Comparison of ENCODE assay signal across 19 cellular contexts in genomic region chr22:24005201-24005600, GRCh38. TPM values are rescaled to one million over a fixed set of nuclear protein-coding genes. Genes with fewer than 3 reads are reported as not detected.
DNase-seq lines count a peak whose midpoint lies in the region; ATAC-seq, FAIRE-seq and TF ChIP-seq lines count a peak whose summit lies in the region.
"Had no signal": no experiment of that assay in that cellular context is flagged by ENCODE, and none has a peak within 500 bp of the region (broad histone marks: within the 10 kb centered on the region; RNA-seq: fewer than 3 reads in every experiment).

Gene GSTT4 (minus strand): TSS chr22:24005453. CDS start chr22:24005356, 97 bp downstream.

- intact Hi-C loops in activated CD4-positive, alpha-beta T cell treated with anti-CD3 and anti-CD28 coated beads, Interleukin-2, amount 10 ng/mL, durations not matched to agents 24 days and 14 days (cut with micrococcal nuclease), result no loop called here
- intact Hi-C loops in esophagus muscularis mucosa (cut with DNase I), result no loop called here

- H3K9me3 ChIP-seq in esophagus muscularis mucosa (no peaks in the 10 kb centered on the region), mucosa of stomach (ENCODE audit: control insufficient read depth, low read length) (no peaks in the 10 kb centered on the region)
- H3K9me3 ChIP-seq: gastrocnemius medialis had no signal

- no peaks in the 10 kb centered on the region for H3K9me3 Mint-ChIP-seq in activated CD4-positive, alpha-beta T cell treated with anti-CD3 and anti-CD28 coated beads, Interleukin-2, amount 10 ng/mL, durations not matched to agents 24 days and 14 days
- H3K9me3 Mint-ChIP-seq: activated T-helper 2 cell treated with anti-CD3 and anti-CD28 coated beads, Interferon-gamma antibody, Interleukin-2, Interleukin-4, amounts not matched to agents 10 μg/mL and 5 μg/mL and 100 μg/mL, durations not matched to agents 14 hours and 24 hours and 36 hours had no signal

- H3K27me3 Mint-ChIP-seq in activated CD4-positive, alpha-beta T cell treated with anti-CD3 and anti-CD28 coated beads, Interleukin-2, amount 10 ng/mL, durations not matched to agents 24 days and 14 days, result peaks cover 4% of the 10 kb centered on the region

- no peak within 1 kb of the TSS for H3K4me3 ChIP-seq in esophagus muscularis mucosa
- no peak within 1 kb of the TSS for H3K4me3 ChIP-seq in mucosa of stomach (ENCODE audit: low read length)
- H3K4me3 ChIP-seq: gastrocnemius medialis had no signal

- DNase-seq in activated CD4-positive, alpha-beta T cell treated with anti-CD3 and anti-CD28 coated beads, Interleukin-2, amount 10 ng/mL, durations not matched to agents 24 days and 14 days, result peak; percentile 56
- no peak for DNase-seq in activated CD4-positive, alpha-beta T cell treated with anti-CD3 and anti-CD28 coated beads for 1 hour
- DNase-seq in esophagus muscularis mucosa (ENCODE audit: extremely low spot score) (no peak), urothelium cell line (ENCODE audit: low spot score) (no peak)
- DNase-seq: effector memory CD4-positive, alpha-beta T cell; gastrocnemius medialis; GDM1; NCI-H2081; NK-92 treated with Interleukin-12 subunit alpha and Interleukin-12 subunit beta, amount 100 ng/mL, for 24 hours; retina; stimulated activated naive CD4-positive, alpha-beta T cell; T1000 had no signal

- no peak within 1 kb of the TSS for H3K27ac Mint-ChIP-seq in activated CD4-positive, alpha-beta T cell treated with anti-CD3 and anti-CD28 coated beads, Interleukin-2, amount 10 ng/mL, durations not matched to agents 24 days and 14 days
- H3K27ac Mint-ChIP-seq: activated T-helper 2 cell treated with anti-CD3 and anti-CD28 coated beads, Interferon-gamma antibody, Interleukin-2, Interleukin-4, amounts not matched to agents 10 μg/mL and 5 μg/mL and 100 μg/mL, durations not matched to agents 14 hours and 24 hours and 36 hours had no signal

- peaks cover 4% of the 10 kb centered on the region for H3K4me1 Mint-ChIP-seq in activated CD4-positive, alpha-beta T cell treated with anti-CD3 and anti-CD28 coated beads, Interleukin-2, amount 10 ng/mL, durations not matched to agents 24 days and 14 days

- peak; percentile 87 for FAIRE-seq in urothelium cell line (lab: Jason Lieb, UNC)
- FAIRE-seq: GM18507 had no signal

- H3K4me1 ChIP-seq in esophagus muscularis mucosa, result peaks cover 8 to 12% (median 11%) of the 10 kb centered on the region in 4 donors
- H3K4me1 ChIP-seq in mucosa of stomach (ENCODE audit: control insufficient read depth, insufficient read depth, low read length), result peaks cover 36% of the 10 kb centered on the region

- ATAC-seq in GM19324 (IDR thresholded peaks at IDR 0.05; ENCODE audit: low FRiP score, unreplicated experiment), result no peak
- no peak for ATAC-seq in GM18868 (IDR thresholded peaks at IDR 0.05; ENCODE audit: unreplicated experiment)
- no peak for ATAC-seq in GM21390 (IDR thresholded peaks at IDR 0.05; ENCODE audit: unreplicated experiment)
- ATAC-seq: gastrocnemius medialis had no signal

- H3K27ac ChIP-seq in esophagus muscularis mucosa (replicated peaks in 1 of 4), result peak within 1 kb of the TSS; percentile 6 to 55 (median 32)

- 46% methylated on average over 6 of the region's 6 CpGs for WGBS in esophagus muscularis mucosa

- H3K27me3 ChIP-seq in esophagus muscularis mucosa (no peaks in the 10 kb centered on the region), mucosa of stomach (ENCODE audit: control insufficient read depth, insufficient read depth, low read length) (no peaks in the 10 kb centered on the region)
- H3K27me3 ChIP-seq: gastrocnemius medialis had no signal

- TF ChIP-seq CTCF in esophagus muscularis mucosa (IDR thresholded peaks at IDR 0.05), result no peak

- TF ChIP-seq EP300 in esophagus muscularis mucosa (IDR thresholded peaks at IDR 0.05), result no peak

- no peaks in the 10 kb centered on the region for H3K36me3 Mint-ChIP-seq in activated CD4-positive, alpha-beta T cell treated with anti-CD3 and anti-CD28 coated beads, Interleukin-2, amount 10 ng/mL, durations not matched to agents 24 days and 14 days (ENCODE audit: low read depth)

- H3K4me3 Mint-ChIP-seq in activated CD4-positive, alpha-beta T cell treated with anti-CD3 and anti-CD28 coated beads, Interleukin-2, amount 10 ng/mL, durations not matched to agents 24 days and 14 days, result no peak within 1 kb of the TSS

- H3K36me3 ChIP-seq in esophagus muscularis mucosa (no peaks in the 10 kb centered on the region), mucosa of stomach (ENCODE audit: control insufficient read depth, insufficient read depth, low read length) (no peaks in the 10 kb centered on the region)
- H3K36me3 ChIP-seq: gastrocnemius medialis had no signal

- no peak for TF ChIP-seq POLR2A in esophagus muscularis mucosa (IDR thresholded peaks at IDR 0.05; ENCODE audit: low read depth)

- peak within 1 kb of the TSS; percentile 29 for H3K9ac ChIP-seq in mucosa of stomach (ENCODE audit: low read length)

RNA-seq across cellular contexts. Expression of gene GSTT4, which starts in this region (rescaled TPM):
- total RNA-seq in activated CD4-positive, alpha-beta T cell treated with anti-CD3 and anti-CD28 coated beads, Interleukin-2, amount 10 ng/mL, durations not matched to agents 24 days and 14 days, result not detected in 2 replicates
- total RNA-seq in esophagus muscularis mucosa, result not detected
- total RNA-seq: A172; activated T-helper 2 cell treated with anti-CD3 and anti-CD28 coated beads, Interferon-gamma antibody, Interleukin-2, Interleukin-4, amounts not matched to agents 10 μg/mL and 5 μg/mL and 100 μg/mL, durations not matched to agents 14 hours and 24 hours and 36 hours; gastrocnemius medialis had no signal

Comparison
In these comparisons a context has a peak if more than half of its experiments do, and no peak if none do; other contexts are left out.
1. Peak in DNase-seq in activated CD4-positive, alpha-beta T cell treated with anti-CD3 and anti-CD28 coated beads, Interleukin-2, amount 10 ng/mL, durations not matched to agents 24 days and 14 days; RNA of the gene not detected or under 1 TPM.